ENCODE assay signal across 1 cellular context in the genomic region with DNA sequence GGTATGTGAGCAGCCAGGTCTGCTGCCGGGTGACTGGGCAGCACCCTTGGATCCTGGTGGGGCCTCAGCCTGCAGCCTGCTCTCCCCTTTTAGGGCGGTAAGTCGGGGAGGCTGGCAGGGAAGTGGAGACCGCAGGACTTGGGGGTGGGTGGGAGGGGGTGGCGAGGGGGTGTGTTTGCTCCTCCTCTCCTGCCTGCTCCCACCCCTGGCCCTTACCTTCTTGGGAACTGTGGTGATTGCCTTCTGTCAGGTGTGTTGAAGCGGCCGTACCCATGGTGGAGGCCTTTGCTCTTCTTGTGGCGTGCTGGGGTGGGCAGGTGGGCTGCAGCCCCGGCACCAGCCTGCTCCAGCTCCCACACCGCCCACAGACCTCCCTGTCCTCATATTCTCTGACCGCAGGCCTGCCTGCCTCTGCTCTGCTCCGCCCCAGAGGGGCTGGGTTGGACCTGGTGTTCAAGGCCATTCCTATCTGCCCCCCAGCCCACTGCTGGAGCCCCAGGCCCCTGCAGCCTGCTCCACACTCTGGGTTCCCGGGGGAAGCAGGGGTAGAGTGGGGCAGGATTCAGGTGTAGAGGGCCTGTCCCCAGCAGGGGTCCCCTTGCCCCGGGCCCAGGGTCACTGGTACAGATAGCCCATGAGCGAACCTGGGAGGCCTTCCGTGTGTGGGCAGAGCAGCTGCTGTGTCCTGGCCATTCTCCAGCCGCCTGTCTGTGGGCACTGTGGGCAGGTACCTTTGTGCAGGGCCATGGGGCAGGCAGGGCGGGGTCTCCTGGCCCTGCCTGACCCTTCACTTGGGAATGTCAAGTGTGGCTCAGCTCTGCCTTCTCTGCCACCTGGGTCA.
TF ChIP-seq lines count a peak whose summit lies in the region.

No MANE protein-coding gene starts in this region.

TF ChIP-seq in HepG2, 621 proteins besides CTCF, POLR2A, EP300 and RAD21 (continued from another document and continues in another):
- TF ChIP-seq BCLAF1 (IDR thresholded peaks at IDR 0.05) (no peak), DZIP1 (CRISPR knock-in tag; IDR thresholded peaks at IDR 0.05) (no peak), ISL2 (CRISPR knock-in tag; IDR thresholded peaks at IDR 0.05) (0 out of 2 replicates have a peak, but pooled peaks have one; percentile 70), ZNF282 (IDR thresholded peaks at IDR 0.05; ENCODE audit: partially characterized antibody) (no peak), BRCA1 (CRISPR knock-in tag; IDR thresholded peaks at IDR 0.05) (no peak), BHLHE40 (IDR thresholded peaks at IDR 0.05; ENCODE audit: low read length) (no peak), YY1 (IDR thresholded peaks at IDR 0.05; ENCODE audit: insufficient read depth, insufficient replicate concordance, low read depth, low read length) (peak; percentile 60), ZNF616 (CRISPR knock-in tag; IDR thresholded peaks at IDR 0.05; ENCODE audit: low read depth) (0 out of 2 replicates have a peak, but pooled peaks have one; percentile 27), SP4 (CRISPR knock-in tag; IDR thresholded peaks at IDR 0.05) (peak; percentile 66), ZBTB4 (CRISPR knock-in tag; IDR thresholded peaks at IDR 0.05; ENCODE audit: borderline replicate concordance) (no peak), TRIM24 (CRISPR knock-in tag; IDR thresholded peaks at IDR 0.05) (no peak), ESRRA (CRISPR knock-in tag; IDR thresholded peaks at IDR 0.05; ENCODE audit: low read depth) (no peak; the same call in 1 of the 2 replicates), ZFP1 (CRISPR knock-in tag; IDR thresholded peaks at IDR 0.05) (no peak), ZBTB20 (CRISPR knock-in tag; IDR thresholded peaks at IDR 0.05; ENCODE audit: borderline replicate concordance, low read depth) (peak; percentile 67; the same call in 1 of the 2 replicates), AGO2 (optimal IDR thresholded peaks at IDR 0.05; ENCODE audit: low read depth, low read length) (no peak), USF2 (IDR thresholded peaks at IDR 0.05; ENCODE audit: low read depth, low read length) (no peak), USF2 (CRISPR knock-in tag; IDR thresholded peaks at IDR 0.05; ENCODE audit: borderline replicate concordance) (no peak), POLR2AphosphoS2 (IDR thresholded peaks at IDR 0.05; ENCODE audit: low read depth, low read length) (no peak), TCF7L2 (IDR thresholded peaks at IDR 0.05; ENCODE audit: low read depth, low read length) (no peak), PATZ1 (CRISPR knock-in tag; IDR thresholded peaks at IDR 0.05) (peak; percentile 100), NFKB2 (CRISPR knock-in tag; IDR thresholded peaks at IDR 0.05; ENCODE audit: borderline replicate concordance) (no peak), LCORL (IDR thresholded peaks at IDR 0.05) (no peak), LCORL (CRISPR knock-in tag; IDR thresholded peaks at IDR 0.05) (peak; percentile 89), ZNF629 (CRISPR knock-in tag; conservative IDR thresholded peaks at IDR 0.05) (no peak), GLMP (CRISPR knock-in tag; IDR thresholded peaks at IDR 0.05; ENCODE audit: borderline replicate concordance) (no peak), ZNF737 (CRISPR knock-in tag; IDR thresholded peaks at IDR 0.05; ENCODE audit: borderline replicate concordance) (no peak), TRAFD1 (CRISPR knock-in tag; IDR thresholded peaks at IDR 0.05; ENCODE audit: borderline replicate concordance) (no peak), SPEN (CRISPR knock-in tag; IDR thresholded peaks at IDR 0.05; ENCODE audit: low read depth) (peak; percentile 73; the same call in 1 of the 2 replicates)
- TF ChIP-seq, protein P1, sequence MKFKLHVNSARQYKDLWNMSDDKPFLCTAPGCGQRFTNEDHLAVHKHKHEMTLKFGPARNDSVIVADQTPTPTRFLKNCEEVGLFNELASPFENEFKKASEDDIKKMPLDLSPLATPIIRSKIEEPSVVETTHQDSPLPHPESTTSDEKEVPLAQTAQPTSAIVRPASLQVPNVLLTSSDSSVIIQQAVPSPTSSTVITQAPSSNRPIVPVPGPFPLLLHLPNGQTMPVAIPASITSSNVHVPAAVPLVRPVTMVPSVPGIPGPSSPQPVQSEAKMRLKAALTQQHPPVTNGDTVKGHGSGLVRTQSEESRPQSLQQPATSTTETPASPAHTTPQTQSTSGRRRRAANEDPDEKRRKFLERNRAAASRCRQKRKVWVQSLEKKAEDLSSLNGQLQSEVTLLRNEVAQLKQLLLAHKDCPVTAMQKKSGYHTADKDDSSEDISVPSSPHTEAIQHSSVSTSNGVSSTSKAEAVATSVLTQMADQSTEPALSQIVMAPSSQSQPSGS (CRISPR knock-in tag; IDR thresholded peaks at IDR 0.05) = peak; percentile 73
- TF ChIP-seq, protein P2, sequence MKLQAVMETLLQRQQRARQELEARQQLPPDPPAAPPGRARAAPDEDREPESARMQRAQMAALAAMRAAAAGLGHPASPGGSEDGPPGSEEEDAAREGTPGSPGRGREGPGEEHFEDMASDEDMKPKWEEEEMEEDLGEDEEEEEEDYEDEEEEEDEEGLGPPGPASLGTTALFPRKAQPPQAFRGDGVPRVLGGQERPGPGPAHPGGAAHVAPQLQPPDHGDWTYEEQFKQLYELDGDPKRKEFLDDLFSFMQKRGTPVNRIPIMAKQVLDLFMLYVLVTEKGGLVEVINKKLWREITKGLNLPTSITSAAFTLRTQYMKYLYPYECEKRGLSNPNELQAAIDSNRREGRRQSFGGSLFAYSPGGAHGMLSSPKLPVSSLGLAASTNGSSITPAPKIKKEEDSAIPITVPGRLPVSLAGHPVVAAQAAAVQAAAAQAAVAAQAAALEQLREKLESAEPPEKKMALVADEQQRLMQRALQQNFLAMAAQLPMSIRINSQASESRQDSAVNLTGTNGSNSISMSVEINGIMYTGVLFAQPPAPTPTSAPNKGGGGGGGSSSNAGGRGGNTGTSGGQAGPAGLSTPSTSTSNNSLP (IDR thresholded peaks at IDR 0.05; ENCODE audit: low read depth, low read length) = no peak
- TF ChIP-seq, protein P3, sequence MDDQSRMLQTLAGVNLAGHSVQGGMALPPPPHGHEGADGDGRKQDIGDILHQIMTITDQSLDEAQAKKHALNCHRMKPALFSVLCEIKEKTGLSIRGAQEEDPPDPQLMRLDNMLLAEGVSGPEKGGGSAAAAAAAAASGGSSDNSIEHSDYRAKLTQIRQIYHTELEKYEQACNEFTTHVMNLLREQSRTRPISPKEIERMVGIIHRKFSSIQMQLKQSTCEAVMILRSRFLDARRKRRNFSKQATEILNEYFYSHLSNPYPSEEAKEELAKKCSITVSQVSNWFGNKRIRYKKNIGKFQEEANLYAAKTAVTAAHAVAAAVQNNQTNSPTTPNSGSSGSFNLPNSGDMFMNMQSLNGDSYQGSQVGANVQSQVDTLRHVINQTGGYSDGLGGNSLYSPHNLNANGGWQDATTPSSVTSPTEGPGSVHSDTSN (CRISPR knock-in tag; IDR thresholded peaks at IDR 0.05; ENCODE audit: borderline replicate concordance) = no peak
